ENCODE assay signal across 35 cellular contexts in the genomic region with DNA sequence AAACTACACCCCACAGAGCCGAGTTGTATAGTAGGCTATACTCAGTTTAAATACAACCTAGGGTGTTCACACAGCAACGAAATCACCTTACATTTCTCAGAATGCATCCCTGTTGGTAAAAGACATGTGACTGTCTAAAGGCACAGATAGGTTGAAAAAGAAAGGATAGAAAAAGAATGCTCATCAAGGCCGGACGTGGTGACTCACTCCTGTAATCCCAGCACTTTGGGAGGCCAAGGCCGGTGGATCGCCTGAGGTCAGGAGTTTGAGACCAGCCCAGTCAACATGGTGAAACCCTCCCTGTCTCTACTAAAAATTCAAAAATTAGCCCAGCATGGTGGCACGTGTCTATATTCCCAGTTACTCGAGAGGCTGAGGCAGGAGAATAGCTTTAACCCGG. TPM values are rescaled to one million over a fixed set of nuclear protein-coding genes. Genes with fewer than 3 reads are reported as not detected.
"Had no signal": no experiment of that assay in that cellular context is flagged by ENCODE, and none has a peak within 500 bp of the region (broad histone marks: within the 10 kb centered on the region; RNA-seq: fewer than 3 reads in every experiment).

No MANE protein-coding gene starts in this region.

- H3K4me3 Mint-ChIP-seq: activated B cell treated with CpG ODN at 0.5 μM for 24 hours; activated CD4-positive, alpha-beta memory T cell treated with anti-CD3 and anti-CD28 coated beads for 36 hours; activated CD8-positive, alpha-beta memory T cell treated with anti-CD3 and anti-CD28 coated beads, Interleukin-2, amount 10 ng/mL, durations not matched to agents 7 days and 5 days; activated naive CD4-positive, alpha-beta T cell treated with anti-CD3 and anti-CD28 coated beads, Interleukin-2, amount 10 ng/mL, durations not matched to agents 7 days and 5 days; activated naive CD8-positive, alpha-beta T cell treated with anti-CD3 and anti-CD28 coated beads for 36 hours had no signal

- H3K36me3 ChIP-seq: brain microvascular endothelial cell had no signal

- H3K9me3 Mint-ChIP-seq: activated B cell treated with CpG ODN at 0.5 μM for 24 hours; activated CD4-positive, alpha-beta memory T cell treated with anti-CD3 and anti-CD28 coated beads for 36 hours; activated naive CD4-positive, alpha-beta T cell treated with anti-CD3 and anti-CD28 coated beads, Interleukin-2, amount 10 ng/mL, durations not matched to agents 7 days and 5 days; activated naive CD8-positive, alpha-beta T cell treated with anti-CD3 and anti-CD28 coated beads for 36 hours had no signal

- ATAC-seq: activated CD8-positive, alpha-beta memory T cell treated with anti-CD3 and anti-CD28 coated beads, Interleukin-2, amount 10 ng/mL, durations not matched to agents 7 days and 5 days; PC-3 had no signal

- DNase-seq: activated B cell treated with CpG ODN at 0.5 μM for 24 hours; activated CD4-positive, alpha-beta memory T cell treated with anti-CD3 and anti-CD28 coated beads for 36 hours; activated CD4-positive, alpha-beta T cell treated with anti-CD3 and anti-CD28 coated beads for 4 hours; activated CD4-positive, alpha-beta T cell treated with anti-CD3 and anti-CD28 coated beads, Interleukin-2, amount 50 U/mL, for 1 hour; activated CD4-positive, CD25-positive, alpha-beta regulatory T cell treated with anti-CD3 and anti-CD28 coated beads, Interleukin-2, amount 50 U/mL, for 72 hours; activated CD8-positive, alpha-beta memory T cell treated with anti-CD3 and anti-CD28 coated beads for 24 hours; activated CD8-positive, alpha-beta memory T cell treated with anti-CD3 and anti-CD28 coated beads, Interleukin-2, amount 10 ng/mL, durations not matched to agents 7 days and 5 days; activated CD8-positive, alpha-beta memory T cell treated with anti-CD3 and anti-CD28 coated beads, Interleukin-2, amount 50 U/mL, for 48 hours; activated effector memory CD4-positive, alpha-beta T cell treated with Interleukin-2 at 50 U/mL for 16 hours; activated naive CD4-positive, alpha-beta T cell treated with anti-CD3 and anti-CD28 coated beads, Interleukin-2, amount 10 ng/mL, durations not matched to agents 7 days and 5 days; activated naive CD8-positive, alpha-beta T cell treated with anti-CD3 and anti-CD28 coated beads for 36 hours; activated T-cell treated with anti-CD3 and anti-CD28 coated beads, Interleukin-2, amount 50 U/mL, for 48 hours; amniotic stem cell; aorta; brain microvascular endothelial cell; central memory CD4-positive, alpha-beta T cell; MM.1S; NCI-H1092 treated with DMSO at 0.1 percent for 48 hours; NCI-H1417; NCI-H146; NCI-H187; NCI-H2029 treated with DMSO at 0.1 percent for 48 hours; NCI-H2107; NCI-H2171; NCI-H510A; NCI-H526; NCI-H748 treated with DMSO at 0.1 percent for 48 hours; NK-92 treated with Interleukin-12 subunit alpha and Interleukin-12 subunit beta, amount 100 ng/mL, for 24 hours; PC-3; Right ventricle myocardium superior; SW 1271; T-helper 1 cell; T-helper 2 cell; T-helper 9 cell had no signal

- H3K27ac Mint-ChIP-seq: activated B cell treated with CpG ODN at 0.5 μM for 24 hours; activated CD4-positive, alpha-beta memory T cell treated with anti-CD3 and anti-CD28 coated beads for 36 hours; activated CD8-positive, alpha-beta memory T cell treated with anti-CD3 and anti-CD28 coated beads, Interleukin-2, amount 10 ng/mL, durations not matched to agents 7 days and 5 days; activated naive CD4-positive, alpha-beta T cell treated with anti-CD3 and anti-CD28 coated beads, Interleukin-2, amount 10 ng/mL, durations not matched to agents 7 days and 5 days; activated naive CD8-positive, alpha-beta T cell treated with anti-CD3 and anti-CD28 coated beads for 36 hours had no signal

- H3K36me3 Mint-ChIP-seq: activated CD4-positive, alpha-beta memory T cell treated with anti-CD3 and anti-CD28 coated beads for 36 hours; activated CD8-positive, alpha-beta memory T cell treated with anti-CD3 and anti-CD28 coated beads, Interleukin-2, amount 10 ng/mL, durations not matched to agents 7 days and 5 days; activated naive CD4-positive, alpha-beta T cell treated with anti-CD3 and anti-CD28 coated beads, Interleukin-2, amount 10 ng/mL, durations not matched to agents 7 days and 5 days; activated naive CD8-positive, alpha-beta T cell treated with anti-CD3 and anti-CD28 coated beads for 36 hours had no signal

- H3K27ac ChIP-seq: brain microvascular endothelial cell, VCaP had no signal

- H3K27me3 ChIP-seq: brain microvascular endothelial cell had no signal

RNA-seq across cellular contexts. Expression of a gene that starts 3.8 kb away (rescaled TPM):
- total RNA-seq: activated B cell treated with CpG ODN at 0.5 μM for 24 hours had no signal
